In genomic region chr11:129023968-129024676, GRCh38 we compare ENCODE assay signal across 9 cellular contexts.
A peak's percentile ranks its signal among the peaks of the same experiment; 100 is the strongest.
DNase-seq lines count a peak whose midpoint lies in the region; ATAC-seq and TF ChIP-seq lines count a peak whose summit lies in the region.
"Had no signal": no experiment of that assay in that cellular context is flagged by ENCODE, and none has a peak within 500 bp of the region (broad histone marks: within the 10 kb centered on the region; RNA-seq: fewer than 3 reads in every experiment).

No MANE protein-coding gene starts in this region.

- DNase-seq in DMS79 treated with DMSO at 0.1 percent for 48 hours (lab: John Stamatoyannopoulos, UW) (peak; percentile 13), DMS79 (lab: John Stamatoyannopoulos, UW) (no peak), NCI-H82 treated with DMSO at 0.1 percent for 48 hours (lab: John Stamatoyannopoulos, UW; ENCODE audit: unreplicated experiment) (peak; percentile 73), fibroblast of the aortic adventitia (ENCODE audit: low read depth) (peak; percentile 16), renal cortical epithelial cell (ENCODE audit: low read depth) (peak; percentile 67), GM13977 (ENCODE audit: low spot score) (no peak), NOMO-1 treated with DMSO at 0.1 percent for 48 hours (lab: John Stamatoyannopoulos, UW; ENCODE audit: unreplicated experiment) (no peak)

- TF ChIP-seq CTCF in fibroblast of the aortic adventitia (IDR thresholded peaks at IDR 0.05; ENCODE audit: insufficient read depth, low read length) (no peak), GM13977 (IDR thresholded peaks at IDR 0.05; ENCODE audit: extremely low read depth, insufficient read depth, missing control alignments) (no peak)

- in situ Hi-C loops in GM13977 (cut with MboI; ENCODE audit: low pct_unique_long_range_greater_than_20kb, low sequenced_read_pairs, unreplicated experiment), result no loop called here

- no peak overlapping the region for H3K4me3 ChIP-seq in fibroblast of the aortic adventitia (ENCODE audit: low read depth, low read length)
- H3K4me3 ChIP-seq: SK-N-MC had no signal

- ATAC-seq in HG03460 (IDR thresholded peaks at IDR 0.05; ENCODE audit: unreplicated experiment), result no peak

Comparison
In these comparisons a context has a peak if more than half of its experiments do, and no peak if none do; other contexts are left out.
1. DNase-seq: peak in DMS79 treated with DMSO at 0.1 percent for 48 hours (single experiment), NCI-H82 treated with DMSO at 0.1 percent for 48 hours (single experiment), fibroblast of the aortic adventitia (single experiment) and renal cortical epithelial cell (single experiment); none in DMS79 (single experiment), GM13977 (single experiment) and NOMO-1 treated with DMSO at 0.1 percent for 48 hours (single experiment).